In the genomic region with DNA sequence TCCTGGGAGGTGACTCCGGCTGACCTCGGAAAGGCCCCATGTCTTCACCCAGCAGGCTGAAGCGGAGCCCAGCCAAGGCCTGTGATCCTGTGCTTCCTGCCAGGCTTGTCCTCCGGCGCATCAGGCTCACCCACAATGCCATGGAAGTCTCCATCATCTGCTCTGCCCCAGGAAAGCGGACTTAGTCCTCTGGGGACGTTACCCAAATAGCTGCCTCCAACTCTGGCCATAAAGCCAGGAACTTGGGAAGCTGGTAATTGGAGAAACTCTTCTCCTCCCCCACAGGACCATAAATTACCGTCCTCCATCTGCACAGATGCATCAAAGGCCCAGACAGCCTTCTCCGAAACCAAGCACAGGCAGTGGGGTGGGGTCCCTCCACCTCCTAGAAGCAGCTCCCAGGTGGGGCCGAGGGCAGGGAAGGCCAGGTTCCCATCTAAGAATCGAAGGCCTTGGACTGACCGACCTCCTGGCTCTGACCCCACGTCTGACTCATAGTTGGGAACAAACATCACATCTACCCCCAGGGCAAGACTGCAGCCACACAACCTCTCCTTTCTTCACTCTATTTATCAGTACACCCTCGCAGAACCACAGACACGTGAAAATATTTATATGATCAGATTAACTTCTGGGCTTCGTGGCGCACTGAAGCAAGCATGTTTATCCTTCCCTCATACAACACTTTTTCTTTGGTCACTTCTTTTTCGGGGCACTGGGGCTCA, we compare ENCODE assay signal across 10 cellular contexts. TPM values are rescaled to one million over a fixed set of nuclear protein-coding genes. Genes with fewer than 3 reads are reported as not detected.
DNase-seq lines count a peak whose midpoint lies in the region; ATAC-seq, FAIRE-seq and TF ChIP-seq lines count a peak whose summit lies in the region.
"Had no signal": no experiment of that assay in that cellular context is flagged by ENCODE, and none has a peak within 500 bp of the region (broad histone marks: within the 10 kb centered on the region; RNA-seq: fewer than 3 reads in every experiment).

No MANE protein-coding gene starts in this region.

- no peaks in the 10 kb centered on the region for H4K20me1 ChIP-seq in K562 (replicated peaks; ENCODE audit: control insufficient read depth, insufficient read depth, low read length)

- no peak overlapping the region for H2AFZ ChIP-seq in K562 (ENCODE audit: low read depth, low read length)

- intact Hi-C loops in K562 (cut with micrococcal nuclease) (no loop called here), tibial artery (cut with DNase I; ENCODE audit: low total_unique reads) (no loop called here)

- ATAC-seq in K562: no peak; the same call in 2 of the 3 replicates
- ATAC-seq in HG03442 (IDR thresholded peaks at IDR 0.05; ENCODE audit: unreplicated experiment): no peak
- no peak for ATAC-seq in HG03139 (IDR thresholded peaks at IDR 0.05; ENCODE audit: unreplicated experiment)
- ATAC-seq in GM18867 (IDR thresholded peaks at IDR 0.05; ENCODE audit: unreplicated experiment): no peak

- no peaks in the 10 kb centered on the region for H3K27me3 ChIP-seq in K562 (ENCODE audit: control insufficient read depth in 2 of 2, insufficient read depth in 2 of 2, low read length in 2 of 2)
- no peaks in the 10 kb centered on the region for H3K27me3 ChIP-seq in tibial artery

- in situ Hi-C loops in K562 (cut with MboI): no loop called here

- TF ChIP-seq RAD21 in K562 (CRISPR knock-in tag; conservative IDR thresholded peaks at IDR 0.05 in 1 of 2, IDR thresholded peaks at IDR 0.05 in 1 of 2): no peak

- H3K9ac ChIP-seq in K562 (ENCODE audit: insufficient read depth in 1 of 2, low read depth in 2 of 2, low read length in 2 of 2): peak overlapping the region in 1 of 2 experiments; percentile 50; a peak in 2 of 4 replicates

- H3K9me3 ChIP-seq in K562 (replicated peaks; ENCODE audit: control insufficient read depth, insufficient read depth, low read depth, low read length) (peaks cover 3% of the 10 kb centered on the region), tibial artery (no peaks in the 10 kb centered on the region)

- no peak for FAIRE-seq in K562 (lab: Jason Lieb, UNC)

- no peak for TF ChIP-seq CTCF in K562 (IDR thresholded peaks at IDR 0.05 in 2 of 3, conservative IDR thresholded peaks at IDR 0.05 in 1 of 3; ENCODE audit: insufficient read depth in 2 of 3, low read depth in 1 of 3, low read length in 3 of 3)
- no peak for TF ChIP-seq CTCF in tibial artery (IDR thresholded peaks at IDR 0.05)

- CTCF ChIA-PET in K562 (lab: Yijun Ruan, JAX; ENCODE audit: low intra/inter-chr PET ratio): no interaction called here

- no peaks in the 10 kb centered on the region for H3K9me1 ChIP-seq in K562 (ENCODE audit: control insufficient read depth, insufficient read depth, low read length)

- 0 out of 3 replicates have a peak, but pooled peaks cover 2% of the 10 kb centered on the region for H3K79me2 ChIP-seq in K562 (ENCODE audit: control insufficient read depth, insufficient read depth, low read length)

- no peak overlapping the region for H3K27ac ChIP-seq in K562 (ENCODE audit: extremely low read depth, low read depth, low read length)
- peak overlapping the region; percentile 75 to 76 for H3K27ac ChIP-seq in tibial artery

- H3K4me2 ChIP-seq in K562 (ENCODE audit: insufficient read depth, low read length): peak overlapping the region; percentile 1; the same call in 1 of the 2 replicates

- no TSS peak for BruUV-seq in K562 (replicated peaks; lab: Mats Ljungman, UMichigan)

- TF ChIP-seq POLR2A in K562 (conservative IDR thresholded peaks at IDR 0.05): no peak

- H3K36me3 ChIP-seq in K562 (ENCODE audit: control insufficient read depth, insufficient read depth, low read length): no peaks in the 10 kb centered on the region
- H3K36me3 ChIP-seq in tibial artery: no peaks in the 10 kb centered on the region

- 39% methylated on average over 18 of the region's 18 CpGs for WGBS in K562 (ENCODE audit: insufficient coverage, low coverage, missing lambda C conversion rate)

- TF ChIP-seq EP300 in K562 (IDR thresholded peaks at IDR 0.05; ENCODE audit: low read length): no peak

- DNase-seq in HuH-7.5 (ENCODE audit: low spot score): peak; percentile 59
- peak; percentile 44 to 54 (median 48) for DNase-seq in K562 (ENCODE audit: extremely low read depth in 1 of 4, low spot score in 3 of 4)
- peak; percentile 47 for DNase-seq in kidney tubule cell (ENCODE audit: low spot score)
- peak; percentile 70 to 91 for DNase-seq in tibial artery
- DNase-seq in GDM1 (lab: John Stamatoyannopoulos, UW): no peak
- DNase-seq: activated B cell treated with CpG ODN at 0.5 μM for 24 hours, retina had no signal

- H3K4me3 ChIP-seq in K562 (no peak overlapping the region), tibial artery (no peak overlapping the region)

- POLR2A ChIA-PET in K562 (lab: Yijun Ruan, JAX): interaction anchor here (1.1 kb wide), 1 partner anchor 10 kb away, joined by 6 read pairs; no protein-coding TSS in a partner anchor

- H3K4me1 ChIP-seq in K562 (replicated peaks in 1 of 2; ENCODE audit: control insufficient read depth in 2 of 2, insufficient read depth in 2 of 2, low read length in 2 of 2) (peaks cover 47 to 48% of the 10 kb centered on the region in 2 experiments), tibial artery (peaks cover 7 to 47% (median 31%) of the 10 kb centered on the region in 4 donors)

TF ChIP-seq in K562, 482 proteins besides CTCF, POLR2A, EP300 and RAD21 (continues in another document):
- TF ChIP-seq BRF2 (IDR thresholded peaks at IDR 0.05; ENCODE audit: borderline replicate concordance, insufficient read depth, insufficient read length) (no peak), ZNF253 (CRISPR knock-in tag; conservative IDR thresholded peaks at IDR 0.05) (no peak), ZFP30 (CRISPR knock-in tag; IDR thresholded peaks at IDR 0.05; ENCODE audit: borderline replicate concordance) (no peak), ZC3H4 (CRISPR knock-in tag; IDR thresholded peaks at IDR 0.05; ENCODE audit: borderline replicate concordance) (no peak), NCOA1 (IDR thresholded peaks at IDR 0.05; ENCODE audit: low read depth) (no peak), ZNF449 (CRISPR knock-in tag; IDR thresholded peaks at IDR 0.05) (no peak), SIRT6 (IDR thresholded peaks at IDR 0.05; ENCODE audit: low read depth, low read length) (no peak)
- TF ChIP-seq, protein P1, sequence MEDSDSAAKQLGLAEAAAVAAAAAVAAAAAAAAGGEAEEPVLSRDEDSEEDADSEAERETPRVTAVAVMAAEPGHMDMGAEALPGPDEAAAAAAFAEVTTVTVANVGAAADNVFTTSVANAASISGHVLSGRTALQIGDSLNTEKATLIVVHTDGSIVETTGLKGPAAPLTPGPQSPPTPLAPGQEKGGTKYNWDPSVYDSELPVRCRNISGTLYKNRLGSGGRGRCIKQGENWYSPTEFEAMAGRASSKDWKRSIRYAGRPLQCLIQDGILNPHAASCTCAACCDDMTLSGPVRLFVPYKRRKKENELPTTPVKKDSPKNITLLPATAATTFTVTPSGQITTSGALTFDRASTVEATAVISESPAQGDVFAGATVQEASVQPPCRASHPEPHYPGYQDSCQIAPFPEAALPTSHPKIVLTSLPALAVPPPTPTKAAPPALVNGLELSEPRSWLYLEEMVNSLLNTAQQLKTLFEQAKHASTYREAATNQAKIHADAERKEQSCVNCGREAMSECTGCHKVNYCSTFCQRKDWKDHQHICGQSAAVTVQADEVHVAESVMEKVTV (CRISPR knock-in tag; IDR thresholded peaks at IDR 0.05): no peak

RNA-seq across cellular contexts. Expression of gene PITPNM2, which starts 56.4 kb away (rescaled TPM):
- 47.2 and 96.1 TPM in 2 replicates for total RNA-seq in K562 (2011; cell fraction: chromatin; rRNA removed; ENCODE audit: low replicate concordance)
- total RNA-seq in K562 (2011; cell fraction: nucleolus; rRNA removed): 35.9 and 38.0 TPM in 2 replicates
- 28.2 and 28.5 TPM in 2 replicates for total RNA-seq in K562 (2011; cell fraction: nucleoplasm; rRNA removed)
- total RNA-seq in K562 (2014; rRNA removed): 2.6 and 3.2 TPM in 2 replicates
- total RNA-seq in K562 (2014; rRNA removed; fragmentation: Illumina TruSeq; extraction: Trizol): 1.8 and 2.9 TPM in 2 replicates
- total RNA-seq in K562 (2015; rRNA removed; fragmentation: Illumina TruSeq; extraction: Trizol): 1.3 and 1.4 TPM in 2 replicates
- 10.4 and 10.8 TPM in 2 replicates for total RNA-seq in K562 (2021)
- 3.6 and 3.8 TPM in 2 replicates for polyA plus RNA-seq in K562 (2011; rRNA removed)
- 1.7 and 2.8 TPM in 2 replicates for polyA plus RNA-seq in K562 (2011; cell fraction: cytosol; rRNA removed)
- polyA plus RNA-seq in K562 (2011; cell fraction: nucleus; rRNA removed): 17.3 and 27.0 TPM in 2 replicates
- polyA plus RNA-seq in K562 (2012): 4.0 and 6.1 TPM in 2 replicates
- polyA plus RNA-seq in K562 (2014; fragmentation: Illumina TruSeq; extraction: Trizol): 4.0 and 5.0 TPM in 2 replicates
- polyA plus RNA-seq in K562 (2014; fragmentation: Nextera tagmentation; extraction: Ambion mirVana): under 1 TPM; 0.03 to 0.14 TPM
- 5.1 TPM in 2 replicates for polyA plus RNA-seq in K562 (2014; rRNA removed)
- 3.7 and 5.9 TPM in 2 replicates for polyA minus RNA-seq in K562 (2011; rRNA and poly(A)+ RNA removed)
- 2.4 and 4.4 TPM in 2 replicates for polyA minus RNA-seq in K562 (2011; cell fraction: cytosol; rRNA and poly(A)+ RNA removed)
- polyA minus RNA-seq in K562 (2011; cell fraction: nucleus; rRNA and poly(A)+ RNA removed): 11.3 and 13.1 TPM in 2 replicates
